Comparison of ENCODE assay signal across 9 cellular contexts in the genomic region with DNA sequence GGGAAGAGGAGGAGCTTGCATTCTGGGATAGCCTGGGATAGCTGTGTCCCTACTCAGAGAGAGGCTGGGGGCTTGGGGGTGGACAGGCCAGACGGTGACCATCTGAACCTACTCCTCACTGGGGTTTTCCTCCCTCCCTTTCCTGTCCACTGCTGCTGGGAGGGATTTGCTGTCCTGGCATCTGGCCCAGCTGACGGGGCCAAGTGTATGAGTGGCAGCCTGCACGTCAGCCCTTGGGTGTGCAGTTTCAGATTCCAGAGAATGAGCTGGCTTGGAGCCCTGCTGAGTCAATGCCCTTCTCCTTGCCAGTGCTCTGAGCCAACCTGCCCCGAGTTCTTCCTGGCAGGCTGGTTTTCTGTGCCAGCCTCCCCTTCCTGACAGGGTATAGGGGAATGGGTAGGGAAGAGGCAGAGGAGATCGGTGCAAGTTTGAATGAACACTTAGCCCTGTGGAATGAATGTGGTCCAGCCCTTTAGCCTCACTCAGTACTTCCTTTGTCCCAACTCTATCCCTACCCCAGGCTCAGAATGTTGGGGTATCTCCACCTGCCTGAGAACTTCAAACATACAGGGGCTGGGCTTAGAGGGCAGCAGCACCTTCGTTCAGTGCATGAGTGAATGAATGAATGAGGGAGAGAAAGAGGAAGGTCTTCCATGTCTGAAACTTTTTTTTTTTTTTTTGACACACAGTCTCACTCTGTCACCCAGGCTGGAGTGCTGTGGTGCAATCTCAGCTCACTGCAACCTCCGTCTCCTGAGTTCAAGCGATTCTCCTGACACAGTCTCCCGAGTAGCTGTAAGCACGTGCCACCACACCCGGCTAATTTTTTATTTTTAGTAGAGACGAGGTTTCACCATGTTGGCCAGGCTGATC. TPM values are rescaled to one million over a fixed set of nuclear protein-coding genes. Genes with fewer than 3 reads are reported as not detected.
DNase-seq lines count a peak whose midpoint lies in the region; ATAC-seq, FAIRE-seq and TF ChIP-seq lines count a peak whose summit lies in the region.
"Had no signal": no experiment of that assay in that cellular context is flagged by ENCODE, and none has a peak within 500 bp of the region (broad histone marks: within the 10 kb centered on the region; RNA-seq: fewer than 3 reads in every experiment).

No MANE protein-coding gene starts in this region.

- WGBS in body of pancreas, 2 donors = 16 to 24% methylated on average over 10 to 11 of the region's 12 CpGs

- no peaks in the 10 kb centered on the region for H3K36me3 ChIP-seq in body of pancreas (replicated peaks in 1 of 2; ENCODE audit: insufficient read depth in 1 of 2, low read depth in 2 of 2)

- DNase-seq in NCI-H2171 treated with DMSO at 0.1 percent for 48 hours (lab: John Stamatoyannopoulos, UW) (peak; percentile 65), NCI-H2171 (lab: John Stamatoyannopoulos, UW) (no peak), NCI-H446 (lab: John Stamatoyannopoulos, UW) (peak; percentile 89 to 96), body of pancreas (peak; percentile 98 to 100 (median 100)), islet precursor cell (peak; percentile 70), UCSD-AML1 (lab: John Stamatoyannopoulos, UW; ENCODE audit: unreplicated experiment) (no peak), GM19239 (ENCODE audit: insufficient read length, low spot score) (no peak)
- DNase-seq in stimulated activated CD4-positive, alpha-beta T cell treated with anti-CD3 and anti-CD28 coated beads, Interleukin-4, amount 100 ng/mL, for 48 hours (ENCODE audit: low read depth in 2 of 2) = peak; percentile 22 to 33
- DNase-seq: CD4-positive, CD25-positive, alpha-beta regulatory T cell had no signal

- H3K4me3 ChIP-seq in body of pancreas = no peak overlapping the region

- peak in 1 of 3 donors; percentile 48 for TF ChIP-seq POLR2A in body of pancreas (IDR thresholded peaks at IDR 0.05)

- FAIRE-seq in GM19239 (lab: Jason Lieb, UNC) = no peak

- peak; percentile 95 for ATAC-seq in body of pancreas

- no peaks in the 10 kb centered on the region for H3K27me3 ChIP-seq in body of pancreas

- H3K27ac ChIP-seq in body of pancreas = peak overlapping the region; percentile 77 to 93 (median 86)

- no peaks in the 10 kb centered on the region for H3K9me3 ChIP-seq in body of pancreas

- no peak for TF ChIP-seq CTCF in body of pancreas (IDR thresholded peaks at IDR 0.05)

- peaks cover 59% of the 10 kb centered on the region for H3K4me1 ChIP-seq in body of pancreas

- intact Hi-C loops in body of pancreas (cut with DNase I) = no loop called here

RNA-seq across cellular contexts. Expression of gene ANGPTL4, which starts 1.8 kb away (rescaled TPM):
- 100 to 1,000 TPM in 1 of 2 donors, 10 to 100 TPM in 1; 68.7 to 110 TPM for total RNA-seq in body of pancreas
- total RNA-seq: CD4-positive, CD25-positive, alpha-beta regulatory T cell had no signal

RNA-seq across cellular contexts. Expression of gene KANK3, which starts 19.1 kb away (rescaled TPM):
- 10 to 100 TPM in 1 of 2 donors, 1 to 10 TPM in 1; 9.1 to 25.7 TPM for total RNA-seq in body of pancreas

RNA-seq across cellular contexts. Expression of gene RAB11B, which starts 28.0 kb away (rescaled TPM):
- 10 to 100 TPM; 47.7 to 50.4 TPM for total RNA-seq in body of pancreas

RNA-seq across cellular contexts. Expression of gene RPS28, which starts 40.9 kb away (rescaled TPM):
- 100 to 1,000 TPM; 322 to 334 TPM for total RNA-seq in body of pancreas

RNA-seq across cellular contexts. Expression of gene NDUFA7, which starts 41.0 kb away (rescaled TPM):
- total RNA-seq in body of pancreas = 1 to 10 TPM; 4.3 to 6.7 TPM

Comparison
In these comparisons a context has a peak if more than half of its experiments do, and no peak if none do; other contexts are left out.
1. DNase-seq: peak in NCI-H2171 treated with DMSO at 0.1 percent for 48 hours (single experiment), NCI-H446 (2 of 2), body of pancreas (4 of 4), islet precursor cell (single experiment) and stimulated activated CD4-positive, alpha-beta T cell treated with anti-CD3 and anti-CD28 coated beads, Interleukin-4, amount 100 ng/mL, for 48 hours (2 of 2); none in NCI-H2171 (single experiment), UCSD-AML1 (single experiment) and GM19239 (single experiment).